Comparison of ENCODE assay signal across 19 cellular contexts in genomic region chr3:137772231-137772617, GRCh38. TPM values are rescaled to one million over a fixed set of nuclear protein-coding genes. Genes with fewer than 3 reads are reported as not detected.
DNase-seq lines count a peak whose midpoint lies in the region; TF ChIP-seq lines count a peak whose summit lies in the region.
"Had no signal": no experiment of that assay in that cellular context is flagged by ENCODE, and none has a peak within 500 bp of the region (broad histone marks: within the 10 kb centered on the region; RNA-seq: fewer than 3 reads in every experiment).

No MANE protein-coding gene starts in this region.

- CTCF ChIA-PET in activated CD4-positive, alpha-beta T cell treated with anti-CD3 and anti-CD28 coated beads, Interleukin-2, amount 10 ng/mL, durations not matched to agents 7 days and 5 days (lab: Charles Lee) = no interaction called here

- H3K4me3 Mint-ChIP-seq in activated CD4-positive, alpha-beta T cell treated with anti-CD3 and anti-CD28 coated beads, Interleukin-2, amount 10 ng/mL, durations not matched to agents 7 days and 5 days = no peak overlapping the region
- peak overlapping the region in 4 of 5 experiments; percentile 75 to 83 (median 82) for H3K4me3 Mint-ChIP-seq in brain

- no peaks in the 10 kb centered on the region for H3K9me3 Mint-ChIP-seq in activated CD4-positive, alpha-beta T cell treated with anti-CD3 and anti-CD28 coated beads, Interleukin-2, amount 10 ng/mL, durations not matched to agents 7 days and 5 days
- peaks cover 0 to 4% (median 3%) of the 10 kb centered on the region in 5 experiments for H3K9me3 Mint-ChIP-seq in brain
- H3K9me3 Mint-ChIP-seq: CD8-positive, alpha-beta T cell had no signal

- H3K4me3 ChIP-seq in iPS-20b (ENCODE audit: low read length) (peak overlapping the region; percentile 50; the same call in 1 of the 2 replicates), testis (peak overlapping the region; percentile 4 to 51), MG63 (no peak overlapping the region)
- H3K4me3 ChIP-seq: PC-9 had no signal

- peaks cover 31% of the 10 kb centered on the region for H3K4me1 ChIP-seq in iPS-20b (ENCODE audit: insufficient read depth, low read length)
- peaks cover 9% of the 10 kb centered on the region for H3K4me1 ChIP-seq in testis
- H3K4me1 ChIP-seq: BLaER1 treated with 17β-estradiol and CSF1 and Interleukin-3, amounts not matched to agents 10 nM and 100 nM had no signal

- H3K27ac ChIP-seq in iPS-20b (ENCODE audit: low read length) = no peak overlapping the region
- H3K27ac ChIP-seq in testis = no peak overlapping the region
- H3K27ac ChIP-seq: BLaER1 treated with 17β-estradiol and CSF1 and Interleukin-3, amounts not matched to agents 10 nM and 100 nM; PC-9; RWPE1 had no signal

- H3K36me3 ChIP-seq in iPS-20b (ENCODE audit: insufficient read depth, low read depth, low read length) = no peaks in the 10 kb centered on the region
- H3K36me3 ChIP-seq in testis (ENCODE audit: low read depth, missing control alignments) = no peaks in the 10 kb centered on the region
- H3K36me3 ChIP-seq in MG63 = no peaks in the 10 kb centered on the region

- intact Hi-C loops in testis (cut with DNase I; ENCODE audit: low total_unique reads) = no loop called here

- no peak for TF ChIP-seq CTCF in brain (conservative IDR thresholded peaks at IDR 0.05)
- TF ChIP-seq CTCF in testis (IDR thresholded peaks at IDR 0.05) = no peak

- H3K9me3 ChIP-seq in iPS-20b (ENCODE audit: insufficient read depth, low read depth, low read length) = peaks cover 3% of the 10 kb centered on the region; the same call in 1 of the 2 replicates
- no peaks in the 10 kb centered on the region for H3K9me3 ChIP-seq in testis
- H3K9me3 ChIP-seq in MG63 = no peaks in the 10 kb centered on the region

- H3K27me3 ChIP-seq in iPS-20b (ENCODE audit: insufficient read depth, low read length) = peaks cover 100% of the 10 kb centered on the region
- H3K27me3 ChIP-seq in testis = no peaks in the 10 kb centered on the region
- H3K27me3 ChIP-seq in MG63 = peaks cover 94% of the 10 kb centered on the region

- POLR2A ChIA-PET in activated CD4-positive, alpha-beta T cell treated with anti-CD3 and anti-CD28 coated beads, Interleukin-2, amount 10 ng/mL, durations not matched to agents 7 days and 5 days (lab: Charles Lee) = no interaction called here

- peaks cover 8% of the 10 kb centered on the region for H3K4me1 Mint-ChIP-seq in activated CD4-positive, alpha-beta T cell treated with anti-CD3 and anti-CD28 coated beads, Interleukin-2, amount 10 ng/mL, durations not matched to agents 7 days and 5 days
- peaks cover 45% of the 10 kb centered on the region for H3K4me1 Mint-ChIP-seq in brain

- H3K27ac Mint-ChIP-seq in activated CD4-positive, alpha-beta T cell treated with anti-CD3 and anti-CD28 coated beads, Interleukin-2, amount 10 ng/mL, durations not matched to agents 7 days and 5 days = peak overlapping the region; percentile 25
- H3K27ac Mint-ChIP-seq in brain = peak overlapping the region in 1 of 5 experiments; percentile 77
- H3K27ac Mint-ChIP-seq: CD8-positive, alpha-beta T cell had no signal

- DNase-seq in activated CD4-positive, alpha-beta T cell treated with anti-CD3 and anti-CD28 coated beads, Interleukin-2, amount 10 ng/mL, durations not matched to agents 7 days and 5 days = no peak
- DNase-seq in activated CD4-positive, alpha-beta T cell treated with anti-CD3 and anti-CD28 coated beads for 1 hour = no peak
- DNase-seq in testis = no peak
- no peak for DNase-seq in MG63
- no peak for DNase-seq in NK-92 treated with Interleukin-12 subunit alpha and Interleukin-12 subunit beta, amount 100 ng/mL, for 24 hours (lab: John Stamatoyannopoulos, UW)
- no peak for DNase-seq in SHP77 treated with DMSO at 0.1 percent for 48 hours (lab: John Stamatoyannopoulos, UW)
- DNase-seq: CD8-positive, alpha-beta T cell; EL; GOT3; KG1; NCI-H1417 treated with DMSO at 0.1 percent for 48 hours; NCI-H1930; NCI-H226; PC-9 had no signal

- no peak overlapping the region for H3K9ac ChIP-seq in iPS-20b (ENCODE audit: low read depth, low read length)
- H3K9ac ChIP-seq: BLaER1 treated with 17β-estradiol and CSF1 and Interleukin-3, amounts not matched to agents 10 nM and 100 nM had no signal

- WGBS in testis, 2 donors = 7 to 13% methylated on average over 5 of the region's 5 CpGs

- peaks cover 74% of the 10 kb centered on the region for H3K27me3 Mint-ChIP-seq in activated CD4-positive, alpha-beta T cell treated with anti-CD3 and anti-CD28 coated beads, Interleukin-2, amount 10 ng/mL, durations not matched to agents 7 days and 5 days
- H3K27me3 Mint-ChIP-seq in brain = peaks cover 100% of the 10 kb centered on the region

- H3K36me3 Mint-ChIP-seq in activated CD4-positive, alpha-beta T cell treated with anti-CD3 and anti-CD28 coated beads, Interleukin-2, amount 10 ng/mL, durations not matched to agents 7 days and 5 days (ENCODE audit: low read depth) = peaks cover 7% of the 10 kb centered on the region
- no peaks in the 10 kb centered on the region for H3K36me3 Mint-ChIP-seq in brain
- H3K36me3 Mint-ChIP-seq: CD8-positive, alpha-beta T cell had no signal

- TF ChIP-seq POLR2A in testis (IDR thresholded peaks at IDR 0.05) = no peak

RNA-seq across cellular contexts. Expression of gene SOX14, which starts 8.1 kb away (rescaled TPM):
- total RNA-seq in activated CD4-positive, alpha-beta T cell treated with anti-CD3 and anti-CD28 coated beads, Interleukin-2, amount 10 ng/mL, durations not matched to agents 7 days and 5 days = not detected
- polyA plus RNA-seq in brain (ENCODE audit: insufficient read depth, low read depth, low replicate concordance) (0.15 TPM), testis (ENCODE audit: insufficient read depth, low read depth, low replicate concordance) (not detected)
- not detected for total RNA-seq in testis
- total RNA-seq in MG63 (2014; rRNA removed; shearing (Covaris generic); ENCODE audit: low replicate concordance) = not detected in 2 replicates
- total RNA-seq: A172; CD8-positive, alpha-beta T cell; PC-9 had no signal
